13 cellular contexts compared by ENCODE assay signal in genomic region chr17:56172517-56172982, GRCh38. TPM values are rescaled to one million over a fixed set of nuclear protein-coding genes. Genes with fewer than 3 reads are reported as not detected.
DNase-seq lines count a peak whose midpoint lies in the region; ATAC-seq and TF ChIP-seq lines count a peak whose summit lies in the region.
"Had no signal": no experiment of that assay in that cellular context is flagged by ENCODE, and none has a peak within 500 bp of the region (broad histone marks: within the 10 kb centered on the region; RNA-seq: fewer than 3 reads in every experiment).

No MANE protein-coding gene starts in this region.

- H3K9me2 ChIP-seq in SK-N-SH: no peaks in the 10 kb centered on the region

- ATAC-seq in SK-N-SH treated with all-trans-retinoic acid at 6 μM for 48 hours: peak; percentile 86
- peak; percentile 82 for ATAC-seq in upper lobe of right lung
- ATAC-seq in HG03460 (IDR thresholded peaks at IDR 0.05; ENCODE audit: unreplicated experiment): no peak
- ATAC-seq: K562, T-helper 17 cell had no signal

- CTCF ChIA-PET in SK-N-SH (lab: Yijun Ruan, JAX): interaction anchor here (0.7 to 1.6 kb wide), 4 partner anchors 8 to 646 kb away, joined by 3 to 6 read pairs (median 4); no protein-coding TSS in a partner anchor

- H4K20me1 ChIP-seq in SK-N-SH (ENCODE audit: insufficient read depth): no peaks in the 10 kb centered on the region

- no peak overlapping the region for H2AFZ ChIP-seq in SK-N-SH (ENCODE audit: low read depth)

- no peaks in the 10 kb centered on the region for H3F3A ChIP-seq in SK-N-SH (replicated peaks; ENCODE audit: insufficient read depth)

- H3K4me2 ChIP-seq in SK-N-SH: no peak overlapping the region

- H3K4me1 ChIP-seq in SK-N-SH (ENCODE audit: control insufficient read depth in 1 of 2, insufficient read depth in 2 of 2, low read depth in 1 of 2, low read length in 1 of 2): peaks cover 2 to 10% of the 10 kb centered on the region in 2 experiments; a peak in 2 of 4 replicates
- no peaks in the 10 kb centered on the region for H3K4me1 ChIP-seq in upper lobe of right lung

- H3K36me3 ChIP-seq in SK-N-SH (replicated peaks in 1 of 2; ENCODE audit: control insufficient read depth in 1 of 2, insufficient read depth in 2 of 2, low read length in 1 of 2) (no peaks in the 10 kb centered on the region), upper lobe of right lung (no peaks in the 10 kb centered on the region)
- H3K36me3 ChIP-seq: esophagus squamous epithelium had no signal

- H3K9ac ChIP-seq in SK-N-SH: no peak overlapping the region

- H3K27me3 ChIP-seq in SK-N-SH (ENCODE audit: insufficient read depth) (no peaks in the 10 kb centered on the region), upper lobe of right lung (no peaks in the 10 kb centered on the region)
- H3K27me3 ChIP-seq: esophagus squamous epithelium had no signal

- TF ChIP-seq EP300 in SK-N-SH (IDR thresholded peaks at IDR 0.05; ENCODE audit: borderline replicate concordance in 1 of 2, low read depth in 1 of 2, low read length in 1 of 2): no peak

- H3K9me3 ChIP-seq in SK-N-SH (no peaks in the 10 kb centered on the region), upper lobe of right lung (no peaks in the 10 kb centered on the region)
- H3K9me3 ChIP-seq: esophagus squamous epithelium had no signal

- no peaks in the 10 kb centered on the region for H3K79me2 ChIP-seq in SK-N-SH (ENCODE audit: insufficient read depth)

- intact Hi-C loops in upper lobe of right lung (cut with DNase I): no loop called here

- DNase-seq in SK-N-SH (no peak), NCI-H82 (lab: John Stamatoyannopoulos, UW) (peak; percentile 84), islet precursor cell (peak; percentile 78), upper lobe of right lung (peak; percentile 67), T-helper 9 cell (no peak)
- DNase-seq in activated CD4-positive, alpha-beta T cell treated with anti-CD3 and anti-CD28 coated beads, Interleukin-2, amount 50 U/mL, for 1 hour: no peak
- DNase-seq: esophagus squamous epithelium, GF-D8, T-helper 17 cell had no signal

- H3K4me3 ChIP-seq in SK-N-SH (ENCODE audit: low read depth in 2 of 2, low read length in 1 of 2) (no peak overlapping the region), upper lobe of right lung (no peak overlapping the region)
- H3K4me3 ChIP-seq: esophagus squamous epithelium, K562 had no signal

- POLR2A ChIA-PET in SK-N-SH (lab: Yijun Ruan, JAX): interaction anchor here (0.6 kb wide), 1 partner anchor 110 kb away, joined by 3 read pairs; no protein-coding TSS in a partner anchor

- no peak for TF ChIP-seq CTCF in SK-N-SH (IDR thresholded peaks at IDR 0.05)
- TF ChIP-seq CTCF in upper lobe of right lung (IDR thresholded peaks at IDR 0.05): no peak

- 3% methylated on average over 5 of the region's 5 CpGs for WGBS in SK-N-SH (ENCODE audit: low lambda C conversion rate)

- H3K27ac ChIP-seq in SK-N-SH (ENCODE audit: low read depth in 2 of 2, low read length in 1 of 2) (no peak overlapping the region), upper lobe of right lung (no peak overlapping the region)
- H3K27ac ChIP-seq: esophagus squamous epithelium had no signal

- TF ChIP-seq RAD21 in SK-N-SH (IDR thresholded peaks at IDR 0.05; ENCODE audit: low read length): no peak

TF ChIP-seq in SK-N-SH treated with all-trans-retinoic acid at 6 μM for 48 hours, 23 proteins besides CTCF, POLR2A, EP300 and RAD21 (continues in another document):
- TF ChIP-seq TCF4 (CRISPR knock-in tag; IDR thresholded peaks at IDR 0.05; ENCODE audit: borderline replicate concordance) (no peak), BACH2 (CRISPR knock-in tag; IDR thresholded peaks at IDR 0.05; ENCODE audit: borderline replicate concordance) (no peak), RARB (CRISPR knock-in tag; IDR thresholded peaks at IDR 0.05) (no peak), SNAI2 (CRISPR knock-in tag; IDR thresholded peaks at IDR 0.05) (no peak), ESRRG (CRISPR knock-in tag; IDR thresholded peaks at IDR 0.05) (no peak), TSHZ2 (CRISPR knock-in tag; IDR thresholded peaks at IDR 0.05) (no peak), ZNF565 (CRISPR knock-in tag; conservative IDR thresholded peaks at IDR 0.05; ENCODE audit: low read depth) (no peak), ZFP30 (CRISPR knock-in tag; IDR thresholded peaks at IDR 0.05) (no peak), OSR1 (CRISPR knock-in tag; IDR thresholded peaks at IDR 0.05) (no peak)

TF ChIP-seq in SK-N-SH, 30 proteins besides CTCF, POLR2A, EP300 and RAD21:
- TF ChIP-seq, protein P1, sequence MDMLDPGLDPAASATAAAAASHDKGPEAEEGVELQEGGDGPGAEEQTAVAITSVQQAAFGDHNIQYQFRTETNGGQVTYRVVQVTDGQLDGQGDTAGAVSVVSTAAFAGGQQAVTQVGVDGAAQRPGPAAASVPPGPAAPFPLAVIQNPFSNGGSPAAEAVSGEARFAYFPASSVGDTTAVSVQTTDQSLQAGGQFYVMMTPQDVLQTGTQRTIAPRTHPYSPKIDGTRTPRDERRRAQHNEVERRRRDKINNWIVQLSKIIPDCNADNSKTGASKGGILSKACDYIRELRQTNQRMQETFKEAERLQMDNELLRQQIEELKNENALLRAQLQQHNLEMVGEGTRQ (IDR thresholded peaks at IDR 0.05; ENCODE audit: borderline replicate concordance, low read depth, low read length): no peak
- TF ChIP-seq ELF1 (IDR thresholded peaks at IDR 0.05) (no peak), GABPA (IDR thresholded peaks at IDR 0.05; ENCODE audit: low read depth) (no peak), TAF1 (IDR thresholded peaks at IDR 0.05; ENCODE audit: borderline replicate concordance, low read depth, low read length) (no peak), TEAD4 (IDR thresholded peaks at IDR 0.05; ENCODE audit: borderline replicate concordance, insufficient read depth) (no peak), FOSL2 (IDR thresholded peaks at IDR 0.05; ENCODE audit: borderline replicate concordance, low read depth) (no peak), MAX (IDR thresholded peaks at IDR 0.05; ENCODE audit: low read depth) (no peak), ZBTB33 (IDR thresholded peaks at IDR 0.05; ENCODE audit: borderline replicate concordance, low read depth) (no peak), RCOR1 (IDR thresholded peaks at IDR 0.05; ENCODE audit: low read length) (no peak), FOXJ3 (CRISPR knock-in tag; IDR thresholded peaks at IDR 0.05) (no peak), NFIC (IDR thresholded peaks at IDR 0.05; ENCODE audit: borderline replicate concordance) (no peak), POLR2AphosphoS5 (IDR thresholded peaks at IDR 0.05; ENCODE audit: low read depth, low read length) (no peak)
- TF ChIP-seq, protein P2, sequence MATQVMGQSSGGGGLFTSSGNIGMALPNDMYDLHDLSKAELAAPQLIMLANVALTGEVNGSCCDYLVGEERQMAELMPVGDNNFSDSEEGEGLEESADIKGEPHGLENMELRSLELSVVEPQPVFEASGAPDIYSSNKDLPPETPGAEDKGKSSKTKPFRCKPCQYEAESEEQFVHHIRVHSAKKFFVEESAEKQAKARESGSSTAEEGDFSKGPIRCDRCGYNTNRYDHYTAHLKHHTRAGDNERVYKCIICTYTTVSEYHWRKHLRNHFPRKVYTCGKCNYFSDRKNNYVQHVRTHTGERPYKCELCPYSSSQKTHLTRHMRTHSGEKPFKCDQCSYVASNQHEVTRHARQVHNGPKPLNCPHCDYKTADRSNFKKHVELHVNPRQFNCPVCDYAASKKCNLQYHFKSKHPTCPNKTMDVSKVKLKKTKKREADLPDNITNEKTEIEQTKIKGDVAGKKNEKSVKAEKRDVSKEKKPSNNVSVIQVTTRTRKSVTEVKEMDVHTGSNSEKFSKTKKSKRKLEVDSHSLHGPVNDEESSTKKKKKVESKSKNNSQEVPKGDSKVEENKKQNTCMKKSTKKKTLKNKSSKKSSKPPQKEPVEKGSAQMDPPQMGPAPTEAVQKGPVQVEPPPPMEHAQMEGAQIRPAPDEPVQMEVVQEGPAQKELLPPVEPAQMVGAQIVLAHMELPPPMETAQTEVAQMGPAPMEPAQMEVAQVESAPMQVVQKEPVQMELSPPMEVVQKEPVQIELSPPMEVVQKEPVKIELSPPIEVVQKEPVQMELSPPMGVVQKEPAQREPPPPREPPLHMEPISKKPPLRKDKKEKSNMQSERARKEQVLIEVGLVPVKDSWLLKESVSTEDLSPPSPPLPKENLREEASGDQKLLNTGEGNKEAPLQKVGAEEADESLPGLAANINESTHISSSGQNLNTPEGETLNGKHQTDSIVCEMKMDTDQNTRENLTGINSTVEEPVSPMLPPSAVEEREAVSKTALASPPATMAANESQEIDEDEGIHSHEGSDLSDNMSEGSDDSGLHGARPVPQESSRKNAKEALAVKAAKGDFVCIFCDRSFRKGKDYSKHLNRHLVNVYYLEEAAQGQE (IDR thresholded peaks at IDR 0.05; ENCODE audit: low read depth, low read length): no peak
TF ChIP-seq in SK-N-SH: peak in this region for 0.

RNA-seq across cellular contexts. Expression of gene ANKFN1, which starts 19.3 kb away (rescaled TPM):
- polyA plus RNA-seq in SK-N-SH (2012; rRNA removed): 0.07 and 0.13 TPM in 2 replicates
- 0.14 and 0.23 TPM in 2 replicates for polyA plus RNA-seq in SK-N-SH (2012; cell fraction: cytosol; rRNA removed)
- 0.29 TPM in 2 replicates for polyA plus RNA-seq in SK-N-SH (2012; cell fraction: nucleus; rRNA removed)
- 0.75 TPM for total RNA-seq in upper lobe of right lung
- total RNA-seq: astrocyte, T-helper 17 cell had no signal

Comparison
In these comparisons a context has a peak if more than half of its experiments do, and no peak if none do; other contexts are left out.
1. DNase-seq: peak in NCI-H82 (single experiment), islet precursor cell (single experiment) and upper lobe of right lung (single experiment); none in SK-N-SH (single experiment), T-helper 9 cell (single experiment) and activated CD4-positive, alpha-beta T cell treated with anti-CD3 and anti-CD28 coated beads, Interleukin-2, amount 50 U/mL, for 1 hour (single experiment).